In genomic region chr19:1221141-1221903, GRCh38 we compare ENCODE assay signal across 8 cellular contexts. TPM values are rescaled to one million over a fixed set of nuclear protein-coding genes. Genes with fewer than 3 reads are reported as not detected.
DNase-seq lines count a peak whose midpoint lies in the region; ATAC-seq, FAIRE-seq and TF ChIP-seq lines count a peak whose summit lies in the region.

No MANE protein-coding gene starts in this region.

- no peak for TF ChIP-seq EP300 in HepG2 (IDR thresholded peaks at IDR 0.05; ENCODE audit: low read depth in 2 of 2, low read length in 2 of 2)
- no peak for TF ChIP-seq EP300 in HepG2 (CRISPR knock-in tag; IDR thresholded peaks at IDR 0.05; ENCODE audit: borderline replicate concordance)

- no peaks in the 10 kb centered on the region for H3K9me3 ChIP-seq in HepG2 (ENCODE audit: low read length)

- TF ChIP-seq POLR2A in HepG2 (IDR thresholded peaks at IDR 0.05; ENCODE audit: insufficient read depth in 1 of 2, low read depth in 2 of 2, low read length in 2 of 2), result no peak

- no peak overlapping the region for H2AFZ ChIP-seq in HepG2 (ENCODE audit: low read length)

- CTCF ChIA-PET in HepG2 (lab: Yijun Ruan, JAX; ENCODE audit: low intra/inter-chr PET ratio, low total read pairs), result interaction anchor here (1.4 kb wide), 1 partner anchor 19 kb away, joined by 17 read pairs; the partner anchor contains the start of gene ATP5F1D

- in situ Hi-C loops in HepG2 (cut with HindIII; ENCODE audit: extremely low pct_ligation_motif_present, low pct_unique_long_range_greater_than_20kb), result no loop called here

- H3K4me3 ChIP-seq in choroid plexus epithelial cell (ENCODE audit: low read depth, low read length) (no peak overlapping the region), HepG2 (replicated peaks in 1 of 3; ENCODE audit: insufficient read depth in 1 of 3, low read depth in 2 of 3, low read length in 3 of 3) (no peak overlapping the region)

- WGBS in HepG2 (ENCODE audit: low lambda C conversion rate), result 95% methylated on average over 10 of the region's 33 CpGs

- peak; percentile 83 for TF ChIP-seq RAD21 in HepG2 (CRISPR knock-in tag; IDR thresholded peaks at IDR 0.05)

- H3K27me3 ChIP-seq in HepG2 (ENCODE audit: control insufficient read depth in 1 of 2, insufficient read depth in 2 of 2, low read length in 2 of 2), result no peaks in the 10 kb centered on the region

- no TSS peak for BruUV-seq in HepG2 (replicated peaks; lab: Mats Ljungman, UMichigan)

- peaks cover 18 to 33% of the 10 kb centered on the region in 2 experiments; a peak in 4 of 5 replicates for H3K36me3 ChIP-seq in HepG2 (replicated peaks in 1 of 2; ENCODE audit: control insufficient read depth in 1 of 2, insufficient read depth in 2 of 2, low read length in 2 of 2)

- peak; percentile 67 for TF ChIP-seq CTCF in 22Rv1 (IDR thresholded peaks at IDR 0.05)
- TF ChIP-seq CTCF in choroid plexus epithelial cell (conservative IDR thresholded peaks at IDR 0.05; ENCODE audit: low read depth, low read length), result peak; percentile 70
- peak; percentile 89 for TF ChIP-seq CTCF in HepG2 (CRISPR knock-in tag; IDR thresholded peaks at IDR 0.05)

- FAIRE-seq in HTR-8/SVneo (lab: Jason Lieb, UNC), result peak; percentile 28
- FAIRE-seq in HepG2 (lab: Jason Lieb, UNC), result peak; percentile 60

- peaks cover 28% of the 10 kb centered on the region for H3K4me1 ChIP-seq in HepG2 (ENCODE audit: insufficient read depth, low read length)

- peaks cover 22% of the 10 kb centered on the region for H4K20me1 ChIP-seq in HepG2 (ENCODE audit: insufficient read depth, low read length)

- H3K27ac ChIP-seq in 22Rv1 (no peak overlapping the region), HepG2 (ENCODE audit: extremely low read length, insufficient read depth, low read length) (no peak overlapping the region)

- H3K4me2 ChIP-seq in HepG2 (ENCODE audit: low read depth, low read length), result no peak overlapping the region

- intact Hi-C loops in HepG2 (cut with micrococcal nuclease; ENCODE audit: unreplicated experiment), result no loop called here

- POLR2A ChIA-PET in HepG2 (lab: Yijun Ruan, JAX), result interaction anchor here (2.5 kb wide), 1 partner anchor 48 kb away, joined by 8 read pairs; the partner anchor contains the start of gene CIRBP

- no peak overlapping the region for H3K9ac ChIP-seq in HepG2 (ENCODE audit: insufficient read depth, low read depth, low read length)

- ATAC-seq in HepG2, result peak; percentile 54
- no peak for ATAC-seq in GM19395 (IDR thresholded peaks at IDR 0.05; ENCODE audit: unreplicated experiment)

- DNase-seq in HTR-8/SVneo (ENCODE audit: insufficient read length, low spot score) (no peak), choroid plexus epithelial cell (ENCODE audit: low read depth) (peak; percentile 62), HepG2 (ENCODE audit: low spot score) (peak; percentile 38), OCI-M2 (lab: John Stamatoyannopoulos, UW; ENCODE audit: unreplicated experiment) (no peak), RPMI8226 (no peak)
- DNase-seq in activated CD4-positive, alpha-beta T cell treated with anti-CD3 and anti-CD28 coated beads for 4 hours, result no peak

- H3K79me2 ChIP-seq in HepG2 (ENCODE audit: insufficient read depth, low read length), result peaks cover 25% of the 10 kb centered on the region

RNA-seq across cellular contexts. Expression of gene STK11, which starts 15.7 kb away (rescaled TPM):
- 28.4 and 43.6 TPM in 2 replicates for total RNA-seq in HepG2 (2016; rRNA removed; fragmentation: Illumina TruSeq; extraction: Trizol)
- 18.3 and 20.2 TPM in 2 replicates for total RNA-seq in HepG2 (2016; cell fraction: cytosol; rRNA removed; fragmentation: Illumina TruSeq; extraction: Trizol; ENCODE audit: low read depth)
- total RNA-seq in HepG2 (2016; cell fraction: insoluble cytoplasmic fraction; rRNA removed; fragmentation: Illumina TruSeq; extraction: Trizol), result 23.3 and 42.4 TPM in 2 replicates
- total RNA-seq in HepG2 (2016; cell fraction: membrane; rRNA removed; fragmentation: Illumina TruSeq; extraction: Trizol), result 47.5 and 49.4 TPM in 2 replicates
- 33.1 and 35.0 TPM in 2 replicates for total RNA-seq in HepG2 (2016; cell fraction: nucleus; rRNA removed; fragmentation: Illumina TruSeq; extraction: Trizol)
- polyA plus RNA-seq in HepG2 (2011; rRNA removed), result 27.5 and 40.8 TPM in 2 replicates
- polyA plus RNA-seq in HepG2 (2011; cell fraction: cytosol; rRNA removed), result 31.3 and 45.7 TPM in 2 replicates
- polyA plus RNA-seq in HepG2 (2011; cell fraction: nucleus; rRNA removed), result 143 and 178 TPM in 2 replicates
- 38.3 and 41.3 TPM in 2 replicates for polyA plus RNA-seq in HepG2 (2012)
- polyA plus RNA-seq in HepG2 (2016; cell fraction: cytosol; fragmentation: Illumina TruSeq; extraction: Trizol; ENCODE audit: low read depth), result 12.4 and 14.0 TPM in 2 replicates
- 24.8 and 28.5 TPM in 2 replicates for polyA plus RNA-seq in HepG2 (2016; cell fraction: insoluble cytoplasmic fraction; fragmentation: Illumina TruSeq; extraction: Trizol; ENCODE audit: low read depth)
- polyA plus RNA-seq in HepG2 (2016; cell fraction: membrane; fragmentation: Illumina TruSeq; extraction: Trizol; ENCODE audit: low read depth), result 31.5 and 34.3 TPM in 2 replicates
- polyA plus RNA-seq in HepG2 (2016; cell fraction: nucleus; fragmentation: Illumina TruSeq; extraction: Trizol; ENCODE audit: insufficient read depth, low read depth), result 76.9 and 78.9 TPM in 2 replicates
- polyA minus RNA-seq in HepG2 (2011; rRNA and poly(A)+ RNA removed; ENCODE audit: low replicate concordance), result 2.2 and 54.9 TPM in 2 replicates
- polyA minus RNA-seq in HepG2 (2011; cell fraction: cytosol; rRNA and poly(A)+ RNA removed), result 24.1 and 27.3 TPM in 2 replicates
- 21.8 and 30.2 TPM in 2 replicates for polyA minus RNA-seq in HepG2 (2011; cell fraction: nucleus; rRNA and poly(A)+ RNA removed)

RNA-seq across cellular contexts. Expression of gene CBARP, which starts 16.5 kb away (rescaled TPM):
- total RNA-seq in HepG2 (2016; rRNA removed; fragmentation: Illumina TruSeq; extraction: Trizol), result 0.27 and 1.2 TPM in 2 replicates
- 1.1 and 1.3 TPM in 2 replicates for total RNA-seq in HepG2 (2016; cell fraction: cytosol; rRNA removed; fragmentation: Illumina TruSeq; extraction: Trizol; ENCODE audit: low read depth)
- total RNA-seq in HepG2 (2016; cell fraction: insoluble cytoplasmic fraction; rRNA removed; fragmentation: Illumina TruSeq; extraction: Trizol), result 0.82 and 1.8 TPM in 2 replicates
- total RNA-seq in HepG2 (2016; cell fraction: membrane; rRNA removed; fragmentation: Illumina TruSeq; extraction: Trizol), result 1.1 and 1.8 TPM in 2 replicates
- total RNA-seq in HepG2 (2016; cell fraction: nucleus; rRNA removed; fragmentation: Illumina TruSeq; extraction: Trizol), result 0.88 and 1.8 TPM in 2 replicates
- 1.4 and 2.8 TPM in 2 replicates for polyA plus RNA-seq in HepG2 (2011; rRNA removed)
- 1.0 and 2.2 TPM in 2 replicates for polyA plus RNA-seq in HepG2 (2011; cell fraction: cytosol; rRNA removed)
- 12.5 TPM in 2 replicates for polyA plus RNA-seq in HepG2 (2011; cell fraction: nucleus; rRNA removed)
- polyA plus RNA-seq in HepG2 (2012), result 1.1 and 1.9 TPM in 2 replicates
- 0.58 and 0.73 TPM in 2 replicates for polyA plus RNA-seq in HepG2 (2016; cell fraction: cytosol; fragmentation: Illumina TruSeq; extraction: Trizol; ENCODE audit: low read depth)
- polyA plus RNA-seq in HepG2 (2016; cell fraction: insoluble cytoplasmic fraction; fragmentation: Illumina TruSeq; extraction: Trizol; ENCODE audit: low read depth), result 0.82 and 1.5 TPM in 2 replicates
- polyA plus RNA-seq in HepG2 (2016; cell fraction: membrane; fragmentation: Illumina TruSeq; extraction: Trizol; ENCODE audit: low read depth), result 2.0 and 2.4 TPM in 2 replicates
- polyA plus RNA-seq in HepG2 (2016; cell fraction: nucleus; fragmentation: Illumina TruSeq; extraction: Trizol; ENCODE audit: insufficient read depth, low read depth), result 6.5 and 7.2 TPM in 2 replicates
- 0.21 and 2.3 TPM in 2 replicates for polyA minus RNA-seq in HepG2 (2011; rRNA and poly(A)+ RNA removed; ENCODE audit: low replicate concordance)
- 1.3 and 1.7 TPM in 2 replicates for polyA minus RNA-seq in HepG2 (2011; cell fraction: cytosol; rRNA and poly(A)+ RNA removed)
- 0.90 and 2.0 TPM in 2 replicates for polyA minus RNA-seq in HepG2 (2011; cell fraction: nucleus; rRNA and poly(A)+ RNA removed)

RNA-seq across cellular contexts. Expression of gene ATP5F1D, which starts 20.2 kb away (rescaled TPM):
- 78.7 and 88.0 TPM in 2 replicates for total RNA-seq in HepG2 (2016; rRNA removed; fragmentation: Illumina TruSeq; extraction: Trizol)
- 72.7 and 79.4 TPM in 2 replicates for total RNA-seq in HepG2 (2016; cell fraction: cytosol; rRNA removed; fragmentation: Illumina TruSeq; extraction: Trizol; ENCODE audit: low read depth)
- 80.1 and 93.1 TPM in 2 replicates for total RNA-seq in HepG2 (2016; cell fraction: insoluble cytoplasmic fraction; rRNA removed; fragmentation: Illumina TruSeq; extraction: Trizol)
- total RNA-seq in HepG2 (2016; cell fraction: membrane; rRNA removed; fragmentation: Illumina TruSeq; extraction: Trizol), result 72.8 and 84.2 TPM in 2 replicates
- 40.6 and 53.8 TPM in 2 replicates for total RNA-seq in HepG2 (2016; cell fraction: nucleus; rRNA removed; fragmentation: Illumina TruSeq; extraction: Trizol)
- polyA plus RNA-seq in HepG2 (2011; rRNA removed), result 39.4 and 49.3 TPM in 2 replicates
- polyA plus RNA-seq in HepG2 (2011; cell fraction: cytosol; rRNA removed), result 61.0 and 112 TPM in 2 replicates
- polyA plus RNA-seq in HepG2 (2011; cell fraction: nucleus; rRNA removed), result 105 and 111 TPM in 2 replicates
- 67.0 and 70.9 TPM in 2 replicates for polyA plus RNA-seq in HepG2 (2012)
- polyA plus RNA-seq in HepG2 (2016; cell fraction: cytosol; fragmentation: Illumina TruSeq; extraction: Trizol; ENCODE audit: low read depth), result 126 and 135 TPM in 2 replicates
- 131 and 155 TPM in 2 replicates for polyA plus RNA-seq in HepG2 (2016; cell fraction: insoluble cytoplasmic fraction; fragmentation: Illumina TruSeq; extraction: Trizol; ENCODE audit: low read depth)
- 112 and 121 TPM in 2 replicates for polyA plus RNA-seq in HepG2 (2016; cell fraction: membrane; fragmentation: Illumina TruSeq; extraction: Trizol; ENCODE audit: low read depth)
- polyA plus RNA-seq in HepG2 (2016; cell fraction: nucleus; fragmentation: Illumina TruSeq; extraction: Trizol; ENCODE audit: insufficient read depth, low read depth), result 129 and 134 TPM in 2 replicates
- 60.5 and 86.6 TPM in 2 replicates for polyA minus RNA-seq in HepG2 (2011; rRNA and poly(A)+ RNA removed; ENCODE audit: low replicate concordance)
- 53.6 and 68.0 TPM in 2 replicates for polyA minus RNA-seq in HepG2 (2011; cell fraction: cytosol; rRNA and poly(A)+ RNA removed)
- polyA minus RNA-seq in HepG2 (2011; cell fraction: nucleus; rRNA and poly(A)+ RNA removed), result 14.7 and 18.9 TPM in 2 replicates

RNA-seq across cellular contexts. Expression of gene MIDN, which starts 27.1 kb away (rescaled TPM):
- 8.4 and 10.7 TPM in 2 replicates for total RNA-seq in HepG2 (2016; rRNA removed; fragmentation: Illumina TruSeq; extraction: Trizol)
- 6.5 and 7.9 TPM in 2 replicates for total RNA-seq in HepG2 (2016; cell fraction: cytosol; rRNA removed; fragmentation: Illumina TruSeq; extraction: Trizol; ENCODE audit: low read depth)
- 8.9 and 11.0 TPM in 2 replicates for total RNA-seq in HepG2 (2016; cell fraction: insoluble cytoplasmic fraction; rRNA removed; fragmentation: Illumina TruSeq; extraction: Trizol)
- 14.1 and 14.8 TPM in 2 replicates for total RNA-seq in HepG2 (2016; cell fraction: membrane; rRNA removed; fragmentation: Illumina TruSeq; extraction: Trizol)
- total RNA-seq in HepG2 (2016; cell fraction: nucleus; rRNA removed; fragmentation: Illumina TruSeq; extraction: Trizol), result 17.3 and 19.0 TPM in 2 replicates
- polyA plus RNA-seq in HepG2 (2011; rRNA removed), result 18.0 and 19.6 TPM in 2 replicates
- polyA plus RNA-seq in HepG2 (2011; cell fraction: cytosol; rRNA removed), result 14.8 and 17.8 TPM in 2 replicates
- polyA plus RNA-seq in HepG2 (2011; cell fraction: nucleus; rRNA removed), result 116 and 135 TPM in 2 replicates
- polyA plus RNA-seq in HepG2 (2012), result 27.5 and 28.1 TPM in 2 replicates
- polyA plus RNA-seq in HepG2 (2016; cell fraction: cytosol; fragmentation: Illumina TruSeq; extraction: Trizol; ENCODE audit: low read depth), result 2.7 and 3.3 TPM in 2 replicates
- 30.9 and 43.0 TPM in 2 replicates for polyA plus RNA-seq in HepG2 (2016; cell fraction: insoluble cytoplasmic fraction; fragmentation: Illumina TruSeq; extraction: Trizol; ENCODE audit: low read depth)
- polyA plus RNA-seq in HepG2 (2016; cell fraction: membrane; fragmentation: Illumina TruSeq; extraction: Trizol; ENCODE audit: low read depth), result 10.2 and 10.3 TPM in 2 replicates
- polyA plus RNA-seq in HepG2 (2016; cell fraction: nucleus; fragmentation: Illumina TruSeq; extraction: Trizol; ENCODE audit: insufficient read depth, low read depth), result 76.5 and 77.9 TPM in 2 replicates
- 14.0 and 39.5 TPM in 2 replicates for polyA minus RNA-seq in HepG2 (2011; rRNA and poly(A)+ RNA removed; ENCODE audit: low replicate concordance)
- polyA minus RNA-seq in HepG2 (2011; cell fraction: cytosol; rRNA and poly(A)+ RNA removed), result 42.7 and 47.0 TPM in 2 replicates
- polyA minus RNA-seq in HepG2 (2011; cell fraction: nucleus; rRNA and poly(A)+ RNA removed), result 36.8 and 48.0 TPM in 2 replicates

RNA-seq across cellular contexts. Expression of gene SBNO2, which starts 47.3 kb away (rescaled TPM):
- total RNA-seq in HepG2 (2016; rRNA removed; fragmentation: Illumina TruSeq; extraction: Trizol), result 5.8 and 10.4 TPM in 2 replicates
- total RNA-seq in HepG2 (2016; cell fraction: cytosol; rRNA removed; fragmentation: Illumina TruSeq; extraction: Trizol; ENCODE audit: low read depth), result 3.3 and 3.8 TPM in 2 replicates
- 6.5 and 12.4 TPM in 2 replicates for total RNA-seq in HepG2 (2016; cell fraction: insoluble cytoplasmic fraction; rRNA removed; fragmentation: Illumina TruSeq; extraction: Trizol)
- total RNA-seq in HepG2 (2016; cell fraction: membrane; rRNA removed; fragmentation: Illumina TruSeq; extraction: Trizol), result 7.7 and 8.1 TPM in 2 replicates
- total RNA-seq in HepG2 (2016; cell fraction: nucleus; rRNA removed; fragmentation: Illumina TruSeq; extraction: Trizol), result 10.4 and 12.1 TPM in 2 replicates
- polyA plus RNA-seq in HepG2 (2011; rRNA removed), result 8.6 and 10.8 TPM in 2 replicates
- polyA plus RNA-seq in HepG2 (2011; cell fraction: cytosol; rRNA removed), result 4.1 and 8.0 TPM in 2 replicates
- polyA plus RNA-seq in HepG2 (2011; cell fraction: nucleus; rRNA removed), result 53.6 and 82.3 TPM in 2 replicates
- polyA plus RNA-seq in HepG2 (2012), result 10.8 and 11.3 TPM in 2 replicates
- 1.0 and 1.1 TPM in 2 replicates for polyA plus RNA-seq in HepG2 (2016; cell fraction: cytosol; fragmentation: Illumina TruSeq; extraction: Trizol; ENCODE audit: low read depth)
- polyA plus RNA-seq in HepG2 (2016; cell fraction: insoluble cytoplasmic fraction; fragmentation: Illumina TruSeq; extraction: Trizol; ENCODE audit: low read depth), result 6.7 and 7.7 TPM in 2 replicates
- 2.8 and 3.4 TPM in 2 replicates for polyA plus RNA-seq in HepG2 (2016; cell fraction: membrane; fragmentation: Illumina TruSeq; extraction: Trizol; ENCODE audit: low read depth)
- polyA plus RNA-seq in HepG2 (2016; cell fraction: nucleus; fragmentation: Illumina TruSeq; extraction: Trizol; ENCODE audit: insufficient read depth, low read depth), result 33.1 and 36.3 TPM in 2 replicates
- polyA minus RNA-seq in HepG2 (2011; rRNA and poly(A)+ RNA removed; ENCODE audit: low replicate concordance), result 21.5 and 30.2 TPM in 2 replicates
- polyA minus RNA-seq in HepG2 (2011; cell fraction: cytosol; rRNA and poly(A)+ RNA removed), result 9.8 and 12.0 TPM in 2 replicates
- polyA minus RNA-seq in HepG2 (2011; cell fraction: nucleus; rRNA and poly(A)+ RNA removed), result 13.0 and 13.4 TPM in 2 replicates

Comparison
In these comparisons a context has a peak if more than half of its experiments do, and no peak if none do; other contexts are left out.
1. DNase-seq: peak in choroid plexus epithelial cell (single experiment) and HepG2 (single experiment); none in HTR-8/SVneo (single experiment), OCI-M2 (single experiment), RPMI8226 (single experiment) and activated CD4-positive, alpha-beta T cell treated with anti-CD3 and anti-CD28 coated beads for 4 hours (0 of 2).
2. Peak in every context shown above with its lines, with median percentiles within 50 percentile points of each other: CTCF ChIP-seq.